29 cellular contexts compared by ENCODE assay signal in the genomic region with DNA sequence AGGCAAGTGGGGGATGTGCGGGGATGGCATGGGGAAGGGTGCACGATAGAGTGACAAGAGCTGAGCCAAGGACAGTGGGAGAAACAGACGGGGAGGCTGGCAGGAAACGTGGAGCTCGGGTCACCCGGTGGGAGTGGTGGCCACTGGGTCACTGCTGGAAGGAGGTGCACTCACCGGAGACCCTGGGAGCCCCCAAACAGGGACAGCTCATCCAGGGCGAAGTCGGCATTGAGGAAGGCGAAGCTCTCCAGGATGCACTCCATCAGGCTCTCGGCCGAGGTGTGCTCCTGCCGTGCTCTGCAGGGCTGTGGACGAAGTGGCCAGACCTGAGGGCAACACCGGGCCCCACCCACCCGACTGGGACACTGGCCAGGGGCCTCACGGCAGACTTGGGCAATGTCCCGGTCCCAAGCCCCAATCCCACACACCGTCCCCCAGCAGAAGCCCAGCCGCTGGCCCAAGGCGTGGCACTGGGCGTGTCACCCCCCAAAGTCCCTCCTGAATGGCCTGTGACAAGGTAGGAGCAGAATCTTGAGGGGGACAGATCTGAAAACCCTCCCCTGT.
"Had no signal": no experiment of that assay in that cellular context is flagged by ENCODE, and none has a peak within 500 bp of the region (broad histone marks: within the 10 kb centered on the region; RNA-seq: fewer than 3 reads in every experiment).

No MANE protein-coding gene starts in this region.

- H3K36me3 Mint-ChIP-seq: activated CD4-positive, alpha-beta memory T cell treated with anti-CD3 and anti-CD28 coated beads for 36 hours; activated naive CD8-positive, alpha-beta T cell; mesothelial cell of epicardium; naive B cell had no signal

- H3K9me3 Mint-ChIP-seq: activated CD4-positive, alpha-beta memory T cell treated with anti-CD3 and anti-CD28 coated beads for 36 hours; activated CD4-positive, alpha-beta T cell treated with anti-CD3 and anti-CD28 coated beads, Interleukin-2, amount 10 ng/mL, durations not matched to agents 24 days and 14 days; activated T-cell treated with anti-CD3 and anti-CD28 coated beads, Interleukin-2, amount 50 U/mL, for 4 hours; mesothelial cell of epicardium; naive B cell; nephron progenitor cell had no signal

- H3K9me3 ChIP-seq: body of pancreas, gastroesophageal sphincter, pancreas, prostate gland, thoracic aorta, vagina had no signal

- H3K4me3 ChIP-seq: body of pancreas, coronary artery, gastroesophageal sphincter, hepatocyte, pancreas, prostate gland, thoracic aorta, vagina had no signal

- DNase-seq: activated CD4-positive, alpha-beta memory T cell treated with anti-CD3 and anti-CD28 coated beads for 36 hours; activated CD4-positive, alpha-beta T cell treated with anti-CD3 and anti-CD28 coated beads, Interleukin-2, amount 10 ng/mL, durations not matched to agents 24 days and 14 days; activated CD4-positive, CD25-positive, alpha-beta regulatory T cell treated with anti-CD3 and anti-CD28 coated beads, Interleukin-2, amount 50 U/mL, for 72 hours; activated CD8-positive, alpha-beta memory T cell treated with anti-CD3 and anti-CD28 coated beads, Interleukin-2, amount 50 U/mL, for 4 hours; activated naive CD4-positive, alpha-beta T cell; activated T-cell treated with anti-CD3 and anti-CD28 coated beads, Interleukin-2, amount 50 U/mL, for 4 hours; aorta; body of pancreas; dorsolateral prefrontal cortex; effector memory CD4-positive, alpha-beta T cell; islet precursor cell; mammary epithelial cell; naive B cell; nephron progenitor cell; stimulated activated CD4-positive, alpha-beta T cell treated with anti-CD3 and anti-CD28 coated beads, Interleukin-15, amount 100 ng/mL, for 24 hours; stimulated activated CD4-positive, alpha-beta T cell treated with anti-CD3 and anti-CD28 coated beads, Interleukin-2, amount 100 ng/mL, for 24 hours; stimulated activated naive CD8-positive, alpha-beta T cell treated with anti-CD3 and anti-CD28 coated beads, Interleukin-15, Interleukin-2, amounts not matched to agents 100 U/mL and 50 U/mL, for 24 hours; T-helper 2 cell; trophoblast cell had no signal

- ATAC-seq: activated T-cell treated with anti-CD3 and anti-CD28 coated beads, Interleukin-2, amount 50 U/mL, for 4 hours; body of pancreas; gastroesophageal sphincter; left ventricle myocardium superior; pancreas; stimulated activated naive CD8-positive, alpha-beta T cell treated with anti-CD3 and anti-CD28 coated beads, Interleukin-15, Interleukin-2, amounts not matched to agents 100 U/mL and 50 U/mL, for 24 hours had no signal

- H3K27me3 Mint-ChIP-seq: activated naive CD8-positive, alpha-beta T cell; naive B cell had no signal

- H3K27me3 ChIP-seq: hepatocyte, pancreas, vagina had no signal

- H3K4me3 Mint-ChIP-seq: activated CD4-positive, alpha-beta memory T cell treated with anti-CD3 and anti-CD28 coated beads for 36 hours; activated CD4-positive, alpha-beta T cell treated with anti-CD3 and anti-CD28 coated beads, Interleukin-2, amount 10 ng/mL, durations not matched to agents 24 days and 14 days; activated naive CD8-positive, alpha-beta T cell; activated T-cell treated with anti-CD3 and anti-CD28 coated beads, Interleukin-2, amount 50 U/mL, for 4 hours; mesothelial cell of epicardium; nephron progenitor cell had no signal

- H3K36me3 ChIP-seq: pancreas, prostate gland, thoracic aorta, vagina had no signal

- H3K4me1 ChIP-seq: pancreas, prostate gland had no signal

- H3K27ac Mint-ChIP-seq: activated CD4-positive, alpha-beta memory T cell treated with anti-CD3 and anti-CD28 coated beads for 36 hours; activated CD4-positive, alpha-beta T cell treated with anti-CD3 and anti-CD28 coated beads, Interleukin-2, amount 10 ng/mL, durations not matched to agents 24 days and 14 days; activated naive CD8-positive, alpha-beta T cell; mesothelial cell of epicardium; nephron progenitor cell had no signal

- H3K4me1 Mint-ChIP-seq: activated CD4-positive, alpha-beta T cell treated with anti-CD3 and anti-CD28 coated beads, Interleukin-2, amount 10 ng/mL, durations not matched to agents 24 days and 14 days had no signal

- H3K27ac ChIP-seq: body of pancreas, coronary artery, dorsolateral prefrontal cortex, gastroesophageal sphincter, hepatocyte, pancreas, prostate gland, thoracic aorta, vagina had no signal
